ENCODE assay signal across 1 cellular context in genomic region chr3:175226444-175226843, GRCh38.
A peak's percentile ranks its signal among the peaks of the same experiment; 100 is the strongest.
TF ChIP-seq lines count a peak whose summit lies in the region.

No MANE protein-coding gene starts in this region.

TF ChIP-seq in HepG2, 621 proteins besides CTCF, POLR2A, EP300 and RAD21 (continued from another document):
- TF ChIP-seq ZNF280B (CRISPR knock-in tag; IDR thresholded peaks at IDR 0.05; ENCODE audit: borderline replicate concordance) (no peak), PRDM15 (CRISPR knock-in tag; IDR thresholded peaks at IDR 0.05) (no peak), HOXA9 (CRISPR knock-in tag; IDR thresholded peaks at IDR 0.05; ENCODE audit: borderline replicate concordance) (no peak), MAFK (conservative IDR thresholded peaks at IDR 0.05 in 1 of 2, IDR thresholded peaks at IDR 0.05 in 1 of 2; ENCODE audit: low read length in 2 of 2) (peak in 1 of 2 experiments; percentile 55; a peak in 2 of 4 replicates), ZNF597 (CRISPR knock-in tag; IDR thresholded peaks at IDR 0.05) (no peak)
